In genomic region chr16:84959045-84959576, GRCh38 we compare ENCODE assay signal across 2 cellular contexts.
TF ChIP-seq lines count a peak whose summit lies in the region.

No MANE protein-coding gene starts in this region.

TF ChIP-seq in HCT116, 20 proteins besides CTCF, POLR2A, EP300 and RAD21:
- no peak for TF ChIP-seq TCF7L2 (IDR thresholded peaks at IDR 0.05; ENCODE audit: borderline replicate concordance, extremely low read depth, insufficient read depth, insufficient read length)
- TF ChIP-seq MAX (IDR thresholded peaks at IDR 0.05): no peak
- no peak for TF ChIP-seq FOSL1 (IDR thresholded peaks at IDR 0.05; ENCODE audit: low read depth)
- no peak for TF ChIP-seq ZNF274 (IDR thresholded peaks at IDR 0.05; ENCODE audit: low read depth, low read length)
- no peak for TF ChIP-seq SP1 (IDR thresholded peaks at IDR 0.05; ENCODE audit: low read depth)
- no peak for TF ChIP-seq ZFX (IDR thresholded peaks at IDR 0.05)
TF ChIP-seq in HCT116: peak in this region for 0.

TF ChIP-seq in GM12878, 131 proteins besides CTCF, POLR2A, EP300 and RAD21:
- no peak for TF ChIP-seq NFIC (IDR thresholded peaks at IDR 0.05; ENCODE audit: low read depth, low read length)
- TF ChIP-seq RFX5 (IDR thresholded peaks at IDR 0.05; ENCODE audit: low read depth, low read length): no peak
- TF ChIP-seq CREB1 (IDR thresholded peaks at IDR 0.05; ENCODE audit: low read depth): no peak
- TF ChIP-seq RUNX3 (IDR thresholded peaks at IDR 0.05; ENCODE audit: low read length): no peak
- TF ChIP-seq NRF1 (conservative IDR thresholded peaks at IDR 0.05; ENCODE audit: low read depth, low read length): no peak
- TF ChIP-seq ZNF622 (IDR thresholded peaks at IDR 0.05): no peak
- no peak for TF ChIP-seq E4F1 (IDR thresholded peaks at IDR 0.05; ENCODE audit: borderline replicate concordance, partially characterized antibody)
- no peak for TF ChIP-seq RELB (IDR thresholded peaks at IDR 0.05; ENCODE audit: low read depth)
